In genomic region chr17:63282455-63282854, GRCh38 we compare ENCODE assay signal across 1 cellular context.
TF ChIP-seq lines count a peak whose summit lies in the region.

No MANE protein-coding gene starts in this region.

TF ChIP-seq in GM12878, 131 proteins besides CTCF, POLR2A, EP300 and RAD21 (continued from another document):
- TF ChIP-seq, protein P1, sequence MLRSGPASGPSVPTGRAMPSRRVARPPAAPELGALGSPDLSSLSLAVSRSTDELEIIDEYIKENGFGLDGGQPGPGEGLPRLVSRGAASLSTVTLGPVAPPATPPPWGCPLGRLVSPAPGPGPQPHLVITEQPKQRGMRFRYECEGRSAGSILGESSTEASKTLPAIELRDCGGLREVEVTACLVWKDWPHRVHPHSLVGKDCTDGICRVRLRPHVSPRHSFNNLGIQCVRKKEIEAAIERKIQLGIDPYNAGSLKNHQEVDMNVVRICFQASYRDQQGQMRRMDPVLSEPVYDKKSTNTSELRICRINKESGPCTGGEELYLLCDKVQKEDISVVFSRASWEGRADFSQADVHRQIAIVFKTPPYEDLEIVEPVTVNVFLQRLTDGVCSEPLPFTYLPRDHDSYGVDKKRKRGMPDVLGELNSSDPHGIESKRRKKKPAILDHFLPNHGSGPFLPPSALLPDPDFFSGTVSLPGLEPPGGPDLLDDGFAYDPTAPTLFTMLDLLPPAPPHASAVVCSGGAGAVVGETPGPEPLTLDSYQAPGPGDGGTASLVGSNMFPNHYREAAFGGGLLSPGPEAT (IDR thresholded peaks at IDR 0.05; ENCODE audit: low read depth) = no peak
- TF ChIP-seq SRF (IDR thresholded peaks at IDR 0.05; ENCODE audit: low read depth in 2 of 2, low read length in 2 of 2) = no peak
- TF ChIP-seq TCF12 (IDR thresholded peaks at IDR 0.05; ENCODE audit: low read depth, low read length) = no peak
- TF ChIP-seq SPI1 (IDR thresholded peaks at IDR 0.05; ENCODE audit: borderline replicate concordance, insufficient read depth, low read depth, low read length) = peak; percentile 91
- no peak for TF ChIP-seq STAT1 (conservative IDR thresholded peaks at IDR 0.05)
- TF ChIP-seq MTA3 (IDR thresholded peaks at IDR 0.05; ENCODE audit: borderline replicate concordance, low read length) = no peak
TF ChIP-seq in GM12878: peak in this region for 2.
